ENCODE assay signal across 18 cellular contexts in the genomic region with DNA sequence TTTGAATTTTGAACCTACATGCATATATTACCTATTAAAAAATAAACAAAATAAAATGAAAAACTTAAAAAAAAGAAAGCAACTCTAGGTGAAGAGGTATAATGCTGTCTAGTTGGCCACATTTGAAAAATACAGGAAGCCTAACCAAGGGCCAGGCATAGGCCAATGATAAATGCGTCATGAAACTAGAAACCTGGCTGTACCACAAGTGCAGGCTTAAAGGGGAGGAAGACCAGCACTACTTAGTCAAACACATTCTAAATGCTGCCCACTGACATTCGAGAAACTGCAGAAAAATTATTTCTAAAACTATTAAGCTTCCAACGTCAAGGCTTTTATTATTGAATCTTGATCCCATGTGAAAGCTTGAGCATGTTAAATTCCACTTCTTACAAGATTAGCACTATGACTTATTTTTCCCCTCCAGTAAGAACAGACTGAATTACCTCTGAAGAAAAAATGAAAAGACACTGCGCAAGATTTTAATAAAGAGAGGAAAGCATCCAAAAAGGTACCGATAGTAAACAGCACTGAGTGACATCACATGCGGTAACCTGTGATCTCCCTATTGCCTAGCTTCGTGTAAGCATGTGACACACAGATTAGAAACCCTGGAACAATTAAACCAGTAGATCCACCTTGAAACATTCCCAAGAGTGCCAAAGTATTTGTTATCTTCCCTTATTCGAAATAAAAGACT. TPM values are rescaled to one million over a fixed set of nuclear protein-coding genes. Genes with fewer than 3 reads are reported as not detected.
DNase-seq lines count a peak whose midpoint lies in the region; ATAC-seq and TF ChIP-seq lines count a peak whose summit lies in the region.
"Had no signal": no experiment of that assay in that cellular context is flagged by ENCODE, and none has a peak within 500 bp of the region (broad histone marks: within the 10 kb centered on the region; RNA-seq: fewer than 3 reads in every experiment).

No MANE protein-coding gene starts in this region.

- intact Hi-C loops in esophagus muscularis mucosa (cut with DNase I) = no loop called here

- TF ChIP-seq EP300 in esophagus muscularis mucosa (IDR thresholded peaks at IDR 0.05) = no peak

- ATAC-seq in left lobe of liver = peak; percentile 71
- no peak for ATAC-seq in GM21576 (IDR thresholded peaks at IDR 0.05; ENCODE audit: unreplicated experiment)
- ATAC-seq: left colon, T-cell had no signal

- peak overlapping the region; percentile 20 to 68 (median 66) for H3K27ac ChIP-seq in esophagus muscularis mucosa (replicated peaks in 1 of 4)
- peak overlapping the region; percentile 46 for H3K27ac ChIP-seq in stomach smooth muscle (ENCODE audit: low read length)
- H3K27ac ChIP-seq: BLaER1, PC-9, spleen had no signal

- TF ChIP-seq CTCF in esophagus muscularis mucosa (IDR thresholded peaks at IDR 0.05) = no peak

- H3K9ac ChIP-seq in stomach smooth muscle (ENCODE audit: low read length in 2 of 2) = no peak overlapping the region
- H3K9ac ChIP-seq: BLaER1 had no signal

- no peak for TF ChIP-seq POLR2A in esophagus muscularis mucosa (IDR thresholded peaks at IDR 0.05; ENCODE audit: low read depth)

- peak overlapping the region in 1 of 4 donors; percentile 7 for H3K4me3 ChIP-seq in esophagus muscularis mucosa
- H3K4me3 ChIP-seq in stomach smooth muscle (ENCODE audit: low read length in 2 of 2) = no peak overlapping the region
- H3K4me3 ChIP-seq: BLaER1, PC-9, spleen had no signal

- 69% methylated on average over 8 of the region's 8 CpGs for WGBS in esophagus muscularis mucosa

- peaks cover 12 to 27% (median 16%) of the 10 kb centered on the region in 4 donors for H3K4me1 ChIP-seq in esophagus muscularis mucosa
- H3K4me1 ChIP-seq in stomach smooth muscle (ENCODE audit: control insufficient read depth, insufficient read depth, low read length) = no peaks in the 10 kb centered on the region
- H3K4me1 ChIP-seq: spleen had no signal

- H3K27me3 ChIP-seq in esophagus muscularis mucosa = no peaks in the 10 kb centered on the region
- no peaks in the 10 kb centered on the region for H3K27me3 ChIP-seq in stomach smooth muscle (ENCODE audit: control insufficient read depth in 1 of 2, insufficient read depth in 2 of 2, low read length in 2 of 2)
- H3K27me3 ChIP-seq: BLaER1, spleen had no signal

- H3K9me3 ChIP-seq in esophagus muscularis mucosa (no peaks in the 10 kb centered on the region), stomach smooth muscle (ENCODE audit: control insufficient read depth in 2 of 2, low read length in 2 of 2) (no peaks in the 10 kb centered on the region)
- H3K9me3 ChIP-seq: BLaER1, spleen had no signal

- H3K36me3 ChIP-seq in esophagus muscularis mucosa (no peaks in the 10 kb centered on the region), stomach smooth muscle (ENCODE audit: control insufficient read depth in 2 of 2, insufficient read depth in 2 of 2, low read length in 2 of 2) (no peaks in the 10 kb centered on the region)
- H3K36me3 ChIP-seq: BLaER1, spleen had no signal

- DNase-seq in M059J (ENCODE audit: low read depth) = peak; percentile 43
- DNase-seq in esophagus muscularis mucosa (ENCODE audit: extremely low spot score) = no peak
- DNase-seq in left lobe of liver (ENCODE audit: low spot score) = no peak
- no peak for DNase-seq in putamen (ENCODE audit: low spot score)
- DNase-seq in HUDEP-2 (lab: John Stamatoyannopoulos, UW; ENCODE audit: unreplicated experiment in 76 of 76) = no peak
- no peak for DNase-seq in NCI-H1417 (lab: John Stamatoyannopoulos, UW)
- DNase-seq: activated CD4-positive, CD25-positive, alpha-beta regulatory T cell; activated naive CD4-positive, alpha-beta T cell treated with anti-CD3 and anti-CD28 coated beads for 36 hours; central memory CD4-positive, alpha-beta T cell; left colon; NCI-H1105; NCI-H510A treated with DMSO at 0.1 percent for 48 hours; PC-9; spleen; T-cell had no signal

RNA-seq across cellular contexts. Expression of a gene that starts 16.2 kb away (rescaled TPM):
- total RNA-seq in M059J (2014; rRNA removed; shearing (Covaris generic)) = 14.6 and 28.6 TPM in 2 replicates
- 10 to 100 TPM; 22.0 to 39.7 (median 27.0) TPM for total RNA-seq in esophagus muscularis mucosa
- total RNA-seq in left lobe of liver = 29.0 TPM

RNA-seq across cellular contexts. Expression of a gene that starts 51.7 kb away (rescaled TPM):
- 20.8 and 21.8 TPM in 2 replicates for total RNA-seq in M059J (2014; rRNA removed; shearing (Covaris generic))
- 10 to 100 TPM; 20.3 to 33.3 (median 26.3) TPM for total RNA-seq in esophagus muscularis mucosa
- 2.8 TPM for total RNA-seq in left lobe of liver
